1 cellular context compared by ENCODE assay signal in the genomic region with DNA sequence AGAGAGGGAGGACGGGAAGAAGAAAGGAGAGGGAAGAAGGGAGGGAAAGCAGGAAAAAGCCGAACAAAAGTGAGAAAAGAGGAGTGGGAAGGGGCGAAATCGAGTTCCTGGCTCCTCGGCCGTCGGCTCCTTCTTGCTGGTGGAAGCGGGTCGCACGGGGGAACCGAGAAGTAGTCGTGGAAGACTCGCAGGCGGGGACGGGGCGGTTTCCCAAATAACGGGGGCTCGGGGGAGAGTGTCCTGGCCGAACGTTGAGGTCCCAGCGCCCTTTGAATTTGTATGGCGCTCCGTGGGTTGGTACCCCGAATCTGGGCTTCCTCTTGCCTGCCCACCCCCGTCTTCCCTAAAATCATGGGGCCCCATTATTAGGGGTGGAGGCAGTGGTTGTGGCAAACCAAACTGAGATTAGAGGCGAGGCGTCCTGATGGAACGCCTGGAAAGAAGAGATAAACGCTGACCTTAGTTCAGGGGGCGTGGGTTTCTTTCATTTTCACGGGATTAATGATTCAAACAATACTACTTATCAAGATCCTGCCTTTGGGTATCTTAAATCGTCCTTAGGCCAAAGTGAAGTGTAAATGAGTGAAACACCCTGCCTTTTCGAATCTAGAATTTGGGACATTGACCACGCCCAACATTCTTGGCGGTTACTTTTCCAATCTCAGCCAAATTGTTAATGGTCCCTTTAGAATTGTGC.
TF ChIP-seq lines count a peak whose summit lies in the region.

No MANE protein-coding gene starts in this region.

TF ChIP-seq in HEK293, 187 proteins besides CTCF, POLR2A, EP300 and RAD21 (continued from another document and continues in another):
- TF ChIP-seq, protein P1, sequence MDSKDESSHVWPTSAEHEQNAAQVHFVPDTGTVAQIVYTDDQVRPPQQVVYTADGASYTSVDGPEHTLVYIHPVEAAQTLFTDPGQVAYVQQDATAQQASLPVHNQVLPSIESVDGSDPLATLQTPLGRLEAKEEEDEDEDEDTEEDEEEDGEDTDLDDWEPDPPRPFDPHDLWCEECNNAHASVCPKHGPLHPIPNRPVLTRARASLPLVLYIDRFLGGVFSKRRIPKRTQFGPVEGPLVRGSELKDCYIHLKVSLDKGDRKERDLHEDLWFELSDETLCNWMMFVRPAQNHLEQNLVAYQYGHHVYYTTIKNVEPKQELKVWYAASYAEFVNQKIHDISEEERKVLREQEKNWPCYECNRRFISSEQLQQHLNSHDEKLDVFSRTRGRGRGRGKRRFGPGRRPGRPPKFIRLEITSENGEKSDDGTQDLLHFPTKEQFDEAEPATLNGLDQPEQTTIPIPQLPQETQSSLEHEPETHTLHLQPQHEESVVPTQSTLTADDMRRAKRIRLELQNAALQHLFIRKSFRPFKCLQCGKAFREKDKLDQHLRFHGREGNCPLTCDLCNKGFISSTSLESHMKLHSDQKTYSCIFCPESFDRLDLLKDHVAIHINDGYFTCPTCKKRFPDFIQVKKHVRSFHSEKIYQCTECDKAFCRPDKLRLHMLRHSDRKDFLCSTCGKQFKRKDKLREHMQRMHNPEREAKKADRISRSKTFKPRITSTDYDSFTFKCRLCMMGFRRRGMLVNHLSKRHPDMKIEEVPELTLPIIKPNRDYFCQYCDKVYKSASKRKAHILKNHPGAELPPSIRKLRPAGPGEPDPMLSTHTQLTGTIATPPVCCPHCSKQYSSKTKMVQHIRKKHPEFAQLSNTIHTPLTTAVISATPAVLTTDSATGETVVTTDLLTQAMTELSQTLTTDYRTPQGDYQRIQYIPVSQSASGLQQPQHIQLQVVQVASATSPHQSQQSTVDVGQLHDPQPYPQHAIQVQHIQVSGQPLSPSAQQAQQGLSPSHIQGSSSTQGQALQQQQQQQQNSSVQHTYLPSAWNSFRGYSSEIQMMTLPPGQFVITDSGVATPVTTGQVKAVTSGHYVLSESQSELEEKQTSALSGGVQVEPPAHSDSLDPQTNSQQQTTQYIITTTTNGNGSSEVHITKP (tag by site-specific recombination; IDR thresholded peaks at IDR 0.05), result peak; percentile 91
- TF ChIP-seq KLF8 (tag by site-specific recombination; IDR thresholded peaks at IDR 0.05), result peak; percentile 56
- TF ChIP-seq ZNF221 (tag by site-specific recombination; IDR thresholded peaks at IDR 0.05; ENCODE audit: borderline replicate concordance), result no peak
- TF ChIP-seq MZF1 (tag by site-specific recombination; IDR thresholded peaks at IDR 0.05; ENCODE audit: borderline replicate concordance), result no peak
- 0 out of 2 replicates have a peak, but pooled peaks have one; percentile 37 for TF ChIP-seq BCL11B (tag by site-specific recombination; IDR thresholded peaks at IDR 0.05; ENCODE audit: low read depth)
- TF ChIP-seq ZNF121 (tag by site-specific recombination; IDR thresholded peaks at IDR 0.05), result no peak
- TF ChIP-seq ZNF777 (tag by site-specific recombination; IDR thresholded peaks at IDR 0.05; ENCODE audit: borderline replicate concordance), result peak; percentile 39; the same call in 1 of the 2 replicates
- peak; percentile 67 for TF ChIP-seq GFI1B (tag by site-specific recombination; IDR thresholded peaks at IDR 0.05)
- TF ChIP-seq, protein P2, sequence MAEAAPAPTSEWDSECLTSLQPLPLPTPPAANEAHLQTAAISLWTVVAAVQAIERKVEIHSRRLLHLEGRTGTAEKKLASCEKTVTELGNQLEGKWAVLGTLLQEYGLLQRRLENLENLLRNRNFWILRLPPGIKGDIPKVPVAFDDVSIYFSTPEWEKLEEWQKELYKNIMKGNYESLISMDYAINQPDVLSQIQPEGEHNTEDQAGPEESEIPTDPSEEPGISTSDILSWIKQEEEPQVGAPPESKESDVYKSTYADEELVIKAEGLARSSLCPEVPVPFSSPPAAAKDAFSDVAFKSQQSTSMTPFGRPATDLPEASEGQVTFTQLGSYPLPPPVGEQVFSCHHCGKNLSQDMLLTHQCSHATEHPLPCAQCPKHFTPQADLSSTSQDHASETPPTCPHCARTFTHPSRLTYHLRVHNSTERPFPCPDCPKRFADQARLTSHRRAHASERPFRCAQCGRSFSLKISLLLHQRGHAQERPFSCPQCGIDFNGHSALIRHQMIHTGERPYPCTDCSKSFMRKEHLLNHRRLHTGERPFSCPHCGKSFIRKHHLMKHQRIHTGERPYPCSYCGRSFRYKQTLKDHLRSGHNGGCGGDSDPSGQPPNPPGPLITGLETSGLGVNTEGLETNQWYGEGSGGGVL (tag by site-specific recombination; IDR thresholded peaks at IDR 0.05), result peak; percentile 99
- TF ChIP-seq TCF7L2 (IDR thresholded peaks at IDR 0.05; ENCODE audit: borderline replicate concordance, low read depth, low read length), result no peak
- peak; percentile 81 for TF ChIP-seq SP3 (tag by site-specific recombination; IDR thresholded peaks at IDR 0.05)
- TF ChIP-seq ZNF311 (tag by site-specific recombination; IDR thresholded peaks at IDR 0.05; ENCODE audit: borderline replicate concordance), result no peak
- TF ChIP-seq ZNF146 (tag by site-specific recombination; IDR thresholded peaks at IDR 0.05), result no peak
- no peak for TF ChIP-seq HOXA7 (CRISPR knock-in tag; IDR thresholded peaks at IDR 0.05; ENCODE audit: borderline replicate concordance)
- TF ChIP-seq, protein P3, sequence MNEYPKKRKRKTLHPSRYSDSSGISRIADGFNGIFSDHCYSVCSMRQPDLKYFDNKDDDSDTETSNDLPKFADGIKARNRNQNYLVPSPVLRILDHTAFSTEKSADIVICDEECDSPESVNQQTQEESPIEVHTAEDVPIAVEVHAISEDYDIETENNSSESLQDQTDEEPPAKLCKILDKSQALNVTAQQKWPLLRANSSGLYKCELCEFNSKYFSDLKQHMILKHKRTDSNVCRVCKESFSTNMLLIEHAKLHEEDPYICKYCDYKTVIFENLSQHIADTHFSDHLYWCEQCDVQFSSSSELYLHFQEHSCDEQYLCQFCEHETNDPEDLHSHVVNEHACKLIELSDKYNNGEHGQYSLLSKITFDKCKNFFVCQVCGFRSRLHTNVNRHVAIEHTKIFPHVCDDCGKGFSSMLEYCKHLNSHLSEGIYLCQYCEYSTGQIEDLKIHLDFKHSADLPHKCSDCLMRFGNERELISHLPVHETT (tag by site-specific recombination; IDR thresholded peaks at IDR 0.05), result no peak
- no peak for TF ChIP-seq ZNF596 (tag by site-specific recombination; IDR thresholded peaks at IDR 0.05)
- no peak for TF ChIP-seq ZNF48 (tag by site-specific recombination; IDR thresholded peaks at IDR 0.05)
- TF ChIP-seq ZBTB26 (tag by site-specific recombination; optimal IDR thresholded peaks at IDR 0.05), result peak; percentile 28
- no peak for TF ChIP-seq ZNF175 (tag by site-specific recombination; IDR thresholded peaks at IDR 0.05)
- TF ChIP-seq ZNF549 (tag by site-specific recombination; IDR thresholded peaks at IDR 0.05), result no peak
- TF ChIP-seq, protein P4, sequence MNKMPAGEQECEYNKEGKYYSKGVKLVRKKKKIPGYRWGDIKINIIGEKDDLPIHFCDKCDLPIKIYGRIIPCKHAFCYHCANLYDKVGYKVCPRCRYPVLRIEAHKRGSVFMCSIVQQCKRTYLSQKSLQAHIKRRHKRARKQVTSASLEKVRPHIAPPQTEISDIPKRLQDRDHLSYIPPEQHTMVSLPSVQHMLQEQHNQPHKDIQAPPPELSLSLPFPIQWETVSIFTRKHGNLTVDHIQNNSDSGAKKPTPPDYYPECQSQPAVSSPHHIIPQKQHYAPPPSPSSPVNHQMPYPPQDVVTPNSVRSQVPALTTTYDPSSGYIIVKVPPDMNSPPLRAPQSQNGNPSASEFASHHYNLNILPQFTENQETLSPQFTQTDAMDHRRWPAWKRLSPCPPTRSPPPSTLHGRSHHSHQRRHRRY (tag by site-specific recombination; IDR thresholded peaks at IDR 0.05), result no peak
- TF ChIP-seq ZNF585B (tag by site-specific recombination; IDR thresholded peaks at IDR 0.05), result no peak
- TF ChIP-seq PBX3 (CRISPR knock-in tag; IDR thresholded peaks at IDR 0.05), result 0 out of 2 replicates have a peak, but pooled peaks have one; percentile 40
- TF ChIP-seq ZEB2 (tag by site-specific recombination; IDR thresholded peaks at IDR 0.05), result peak; percentile 43; the same call in 1 of the 2 replicates
- TF ChIP-seq, protein P5, sequence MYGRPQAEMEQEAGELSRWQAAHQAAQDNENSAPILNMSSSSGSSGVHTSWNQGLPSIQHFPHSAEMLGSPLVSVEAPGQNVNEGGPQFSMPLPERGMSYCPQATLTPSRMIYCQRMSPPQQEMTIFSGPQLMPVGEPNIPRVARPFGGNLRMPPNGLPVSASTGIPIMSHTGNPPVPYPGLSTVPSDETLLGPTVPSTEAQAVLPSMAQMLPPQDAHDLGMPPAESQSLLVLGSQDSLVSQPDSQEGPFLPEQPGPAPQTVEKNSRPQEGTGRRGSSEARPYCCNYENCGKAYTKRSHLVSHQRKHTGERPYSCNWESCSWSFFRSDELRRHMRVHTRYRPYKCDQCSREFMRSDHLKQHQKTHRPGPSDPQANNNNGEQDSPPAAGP (tag by site-specific recombination; IDR thresholded peaks at IDR 0.05), result peak; percentile 50; the same call in 1 of the 2 replicates
- TF ChIP-seq SCRT2 (tag by site-specific recombination; IDR thresholded peaks at IDR 0.05), result no peak
- TF ChIP-seq ZNF214 (tag by site-specific recombination; IDR thresholded peaks at IDR 0.05; ENCODE audit: borderline replicate concordance), result no peak
- peak; percentile 90 for TF ChIP-seq ZNF366 (tag by site-specific recombination; conservative IDR thresholded peaks at IDR 0.05)
- peak; percentile 47; the same call in 1 of the 2 replicates for TF ChIP-seq ZFP69B (tag by site-specific recombination; IDR thresholded peaks at IDR 0.05)
- TF ChIP-seq, protein P6, sequence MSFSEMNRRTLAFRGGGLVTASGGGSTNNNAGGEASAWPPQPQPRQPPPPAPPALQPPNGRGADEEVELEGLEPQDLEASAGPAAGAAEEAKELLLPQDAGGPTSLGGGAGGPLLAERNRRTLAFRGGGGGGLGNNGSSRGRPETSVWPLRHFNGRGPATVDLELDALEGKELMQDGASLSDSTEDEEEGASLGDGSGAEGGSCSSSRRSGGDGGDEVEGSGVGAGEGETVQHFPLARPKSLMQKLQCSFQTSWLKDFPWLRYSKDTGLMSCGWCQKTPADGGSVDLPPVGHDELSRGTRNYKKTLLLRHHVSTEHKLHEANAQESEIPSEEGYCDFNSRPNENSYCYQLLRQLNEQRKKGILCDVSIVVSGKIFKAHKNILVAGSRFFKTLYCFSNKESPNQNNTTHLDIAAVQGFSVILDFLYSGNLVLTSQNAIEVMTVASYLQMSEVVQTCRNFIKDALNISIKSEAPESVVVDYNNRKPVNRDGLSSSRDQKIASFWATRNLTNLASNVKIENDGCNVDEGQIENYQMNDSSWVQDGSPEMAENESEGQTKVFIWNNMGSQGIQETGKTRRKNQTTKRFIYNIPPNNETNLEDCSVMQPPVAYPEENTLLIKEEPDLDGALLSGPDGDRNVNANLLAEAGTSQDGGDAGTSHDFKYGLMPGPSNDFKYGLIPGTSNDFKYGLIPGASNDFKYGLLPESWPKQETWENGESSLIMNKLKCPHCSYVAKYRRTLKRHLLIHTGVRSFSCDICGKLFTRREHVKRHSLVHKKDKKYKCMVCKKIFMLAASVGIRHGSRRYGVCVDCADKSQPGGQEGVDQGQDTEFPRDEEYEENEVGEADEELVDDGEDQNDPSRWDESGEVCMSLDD (tag by site-specific recombination; IDR thresholded peaks at IDR 0.05), result peak; percentile 70
- TF ChIP-seq ZNF18 (tag by site-specific recombination; IDR thresholded peaks at IDR 0.05), result no peak
- TF ChIP-seq, protein P7, sequence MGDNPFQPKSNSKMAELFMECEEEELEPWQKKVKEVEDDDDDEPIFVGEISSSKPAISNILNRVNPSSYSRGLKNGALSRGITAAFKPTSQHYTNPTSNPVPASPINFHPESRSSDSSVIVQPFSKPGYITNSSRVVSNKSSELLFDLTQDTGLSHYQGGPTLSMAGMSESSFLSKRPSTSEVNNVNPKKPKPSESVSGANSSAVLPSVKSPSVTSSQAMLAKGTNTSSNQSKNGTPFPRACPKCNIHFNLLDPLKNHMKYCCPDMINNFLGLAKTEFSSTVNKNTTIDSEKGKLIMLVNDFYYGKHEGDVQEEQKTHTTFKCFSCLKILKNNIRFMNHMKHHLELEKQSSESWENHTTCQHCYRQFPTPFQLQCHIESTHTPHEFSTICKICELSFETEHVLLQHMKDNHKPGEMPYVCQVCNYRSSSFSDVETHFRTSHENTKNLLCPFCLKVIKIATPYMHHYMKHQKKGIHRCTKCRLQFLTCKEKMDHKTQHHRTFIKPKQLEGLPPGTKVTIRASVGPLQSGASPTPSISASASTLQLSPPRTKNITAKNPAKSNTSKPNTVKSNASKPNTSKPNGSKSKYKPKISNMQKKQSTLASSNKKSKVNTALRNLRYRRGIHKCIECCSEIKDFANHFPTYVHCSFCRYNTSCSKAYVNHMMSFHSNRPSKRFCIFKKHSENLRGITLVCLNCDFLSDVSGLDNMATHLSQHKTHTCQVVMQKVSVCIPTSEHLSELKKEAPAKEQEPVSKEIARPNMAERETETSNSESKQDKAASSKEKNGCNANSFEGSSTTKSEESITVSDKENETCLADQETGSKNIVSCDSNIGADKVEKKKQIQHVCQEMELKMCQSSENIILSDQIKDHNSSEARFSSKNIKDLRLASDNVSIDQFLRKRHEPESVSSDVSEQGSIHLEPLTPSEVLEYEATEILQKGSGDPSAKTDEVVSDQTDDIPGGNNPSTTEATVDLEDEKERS (tag by site-specific recombination; IDR thresholded peaks at IDR 0.05), result 0 out of 2 replicates have a peak, but pooled peaks have one; percentile 57
